11 cellular contexts compared by ENCODE assay signal in genomic region chr9:20209421-20210340, GRCh38.
DNase-seq lines count a peak whose midpoint lies in the region; ATAC-seq and TF ChIP-seq lines count a peak whose summit lies in the region.
"Had no signal": no experiment of that assay in that cellular context is flagged by ENCODE, and none has a peak within 500 bp of the region (broad histone marks: within the 10 kb centered on the region; RNA-seq: fewer than 3 reads in every experiment).

No MANE protein-coding gene starts in this region.

- DNase-seq in activated CD8-positive, alpha-beta memory T cell treated with anti-CD3 and anti-CD28 coated beads for 24 hours = peak; percentile 75
- DNase-seq in central memory CD4-positive, alpha-beta T cell = peak; percentile 43
- DNase-seq in stimulated activated CD8-positive, alpha-beta memory T cell treated with anti-CD3 and anti-CD28 coated beads, Interleukin-7, amount 100 ng/mL, for 24 hours (ENCODE audit: low read depth) = peak; percentile 24
- DNase-seq in foreskin keratinocyte (no peak), germinal center (ENCODE audit: low spot score) (no peak), right cardiac atrium (no peak)
- DNase-seq: DMS153, head of caudate nucleus had no signal

- no peak overlapping the region for H3K4me3 ChIP-seq in right cardiac atrium (ENCODE audit: low read length)
- H3K4me3 ChIP-seq: skin epidermis had no signal

- intact Hi-C loops in right cardiac atrium (cut with DNase I) = no loop called here

- H3K27me3 ChIP-seq in foreskin keratinocyte (no peaks in the 10 kb centered on the region), right cardiac atrium (ENCODE audit: control insufficient read depth, insufficient read depth) (no peaks in the 10 kb centered on the region)

- H3K27ac ChIP-seq in foreskin keratinocyte (no peak overlapping the region), right cardiac atrium (ENCODE audit: low read length) (no peak overlapping the region)
- H3K27ac ChIP-seq: KMS-11 had no signal

- no peak for TF ChIP-seq CTCF in foreskin keratinocyte (conservative IDR thresholded peaks at IDR 0.05)

- peak; percentile 58 for ATAC-seq in HG02938 (IDR thresholded peaks at IDR 0.05; ENCODE audit: unreplicated experiment)
- ATAC-seq in foreskin keratinocyte = no peak
- no peak for ATAC-seq in right cardiac atrium

- 62% methylated on average over 7 of the region's 7 CpGs for WGBS in right cardiac atrium

- no peaks in the 10 kb centered on the region for H3K4me1 ChIP-seq in foreskin keratinocyte
- no peaks in the 10 kb centered on the region for H3K4me1 ChIP-seq in right cardiac atrium (ENCODE audit: control insufficient read depth, insufficient read depth, low read length)

- no peaks in the 10 kb centered on the region for H3K9me3 ChIP-seq in right cardiac atrium (ENCODE audit: control insufficient read depth, low read length)

Comparison
In these comparisons a context has a peak if more than half of its experiments do, and no peak if none do; other contexts are left out.
1. DNase-seq: peak in activated CD8-positive, alpha-beta memory T cell treated with anti-CD3 and anti-CD28 coated beads for 24 hours (single experiment), central memory CD4-positive, alpha-beta T cell (single experiment) and stimulated activated CD8-positive, alpha-beta memory T cell treated with anti-CD3 and anti-CD28 coated beads, Interleukin-7, amount 100 ng/mL, for 24 hours (single experiment); none in foreskin keratinocyte (0 of 2), germinal center (single experiment) and right cardiac atrium (0 of 3).